15 cellular contexts compared by ENCODE assay signal in the genomic region with DNA sequence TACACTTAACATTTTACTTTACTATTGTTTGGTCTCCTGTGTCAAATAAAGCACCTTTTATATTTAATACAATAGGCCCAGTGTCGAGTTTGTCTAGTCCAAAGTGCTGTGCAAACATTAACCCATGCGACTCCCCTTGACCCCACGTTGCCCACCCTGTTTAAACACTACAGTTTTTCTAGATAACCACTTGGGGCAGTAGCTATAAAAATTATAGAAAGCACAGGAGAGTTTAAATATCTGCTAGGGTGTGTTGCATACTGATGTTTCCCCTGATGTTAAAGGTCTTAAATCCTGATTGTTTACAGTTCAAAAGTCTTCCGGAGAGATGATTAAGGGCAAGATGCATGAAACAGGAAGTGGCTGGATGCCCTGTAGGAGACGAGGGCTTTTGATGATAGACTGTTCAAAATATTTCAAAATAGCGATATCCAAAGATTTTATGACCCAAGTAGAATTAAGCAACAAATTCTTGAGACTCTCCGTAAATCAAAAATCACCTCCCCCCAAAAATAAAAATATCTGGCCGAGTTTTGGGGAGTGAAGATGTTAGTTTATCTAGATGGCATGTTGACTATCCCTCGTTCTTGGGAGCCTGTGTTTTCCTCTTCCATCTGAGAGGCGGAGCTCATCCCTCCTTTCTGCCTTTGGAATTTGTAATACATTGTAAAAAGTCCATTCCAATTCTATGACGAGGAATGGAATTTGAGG.
DNase-seq lines count a peak whose midpoint lies in the region; ATAC-seq and TF ChIP-seq lines count a peak whose summit lies in the region.
"Had no signal": no experiment of that assay in that cellular context is flagged by ENCODE, and none has a peak within 500 bp of the region (broad histone marks: within the 10 kb centered on the region; RNA-seq: fewer than 3 reads in every experiment).

No MANE protein-coding gene starts in this region.

- H3K27me3 Mint-ChIP-seq in mesothelial cell of epicardium (ENCODE audit: low read depth): no peaks in the 10 kb centered on the region
- H3K27me3 Mint-ChIP-seq: activated naive CD8-positive, alpha-beta T cell treated with anti-CD3 and anti-CD28 coated beads, Interleukin-2, amount 50 U/mL, for 24 hours had no signal

- no peak for ATAC-seq in HG02798 (IDR thresholded peaks at IDR 0.05; ENCODE audit: poor library complexity, unreplicated experiment)
- ATAC-seq: activated naive CD8-positive, alpha-beta T cell treated with anti-CD3 and anti-CD28 coated beads, Interleukin-2, amount 50 U/mL, for 24 hours had no signal

- H3K36me3 ChIP-seq in SK-N-MC (ENCODE audit: insufficient read depth, low read length): no peaks in the 10 kb centered on the region
- no peaks in the 10 kb centered on the region for H3K36me3 ChIP-seq in right atrium auricular region
- H3K36me3 ChIP-seq: esophagus squamous epithelium, HAP-1, upper lobe of left lung had no signal

- H3K27me3 ChIP-seq in right atrium auricular region: no peaks in the 10 kb centered on the region
- H3K27me3 ChIP-seq: esophagus squamous epithelium, upper lobe of left lung had no signal

- H3K4me3 Mint-ChIP-seq in mesothelial cell of epicardium: peak overlapping the region; percentile 38
- H3K4me3 Mint-ChIP-seq: activated naive CD8-positive, alpha-beta T cell treated with anti-CD3 and anti-CD28 coated beads, Interleukin-2, amount 50 U/mL, for 24 hours had no signal

- 0 out of 2 replicates have a peak overlapping the region, but pooled peaks have one; percentile 9 for H3K4me3 ChIP-seq in SK-N-MC
- no peak overlapping the region for H3K4me3 ChIP-seq in right atrium auricular region
- H3K4me3 ChIP-seq: esophagus squamous epithelium, HAP-1, upper lobe of left lung had no signal

- H3K4me1 ChIP-seq in right atrium auricular region: no peaks in the 10 kb centered on the region
- H3K4me1 ChIP-seq: esophagus squamous epithelium, HAP-1 had no signal

- H3K9ac ChIP-seq in SK-N-MC (ENCODE audit: insufficient read length): no peak overlapping the region

- H3K27ac ChIP-seq in SK-N-MC: no peak overlapping the region
- H3K27ac ChIP-seq in right atrium auricular region: no peak overlapping the region
- H3K27ac ChIP-seq: esophagus squamous epithelium, upper lobe of left lung, VCaP had no signal

- no peaks in the 10 kb centered on the region for H3K9me3 ChIP-seq in SK-N-MC (ENCODE audit: low read depth, low read length)
- no peaks in the 10 kb centered on the region for H3K9me3 ChIP-seq in right atrium auricular region
- H3K9me3 ChIP-seq: esophagus squamous epithelium, HAP-1, upper lobe of left lung had no signal

- no peaks in the 10 kb centered on the region for H3K36me3 Mint-ChIP-seq in mesothelial cell of epicardium

- TF ChIP-seq CTCF in mesothelial cell of epicardium (IDR thresholded peaks at IDR 0.05; ENCODE audit: unreplicated experiment): no peak
- TF ChIP-seq CTCF in right atrium auricular region (IDR thresholded peaks at IDR 0.05): no peak

- peak overlapping the region; percentile 95 for H3K27ac Mint-ChIP-seq in mesothelial cell of epicardium
- H3K27ac Mint-ChIP-seq: activated naive CD8-positive, alpha-beta T cell treated with anti-CD3 and anti-CD28 coated beads, Interleukin-2, amount 50 U/mL, for 24 hours had no signal

- no peaks in the 10 kb centered on the region for H3K9me3 Mint-ChIP-seq in mesothelial cell of epicardium

- peaks cover 58% of the 10 kb centered on the region for H3K4me1 Mint-ChIP-seq in mesothelial cell of epicardium
- H3K4me1 Mint-ChIP-seq: activated naive CD8-positive, alpha-beta T cell treated with anti-CD3 and anti-CD28 coated beads, Interleukin-2, amount 50 U/mL, for 24 hours had no signal

- DNase-seq in AG08396 (ENCODE audit: low spot score) (peak; percentile 41), HuH-7 (ENCODE audit: low spot score) (peak; percentile 50), SK-N-MC (ENCODE audit: low read depth, low spot score) (no peak), mesothelial cell of epicardium (ENCODE audit: low spot score in 2 of 2, unreplicated experiment in 2 of 2) (no peak), right atrium auricular region (ENCODE audit: low spot score) (no peak), kidney tubule cell (ENCODE audit: low spot score) (no peak)
- DNase-seq in activated T-cell treated with anti-CD3 and anti-CD28 coated beads, Interleukin-2, amount 50 U/mL, for 1 hour: no peak
- DNase-seq: activated naive CD8-positive, alpha-beta T cell treated with anti-CD3 and anti-CD28 coated beads, Interleukin-2, amount 50 U/mL, for 24 hours; esophagus squamous epithelium; NCI-H524 treated with DMSO at 0.1 percent for 48 hours; SIG-M5; upper lobe of left lung had no signal

Comparison
In these comparisons a context has a peak if more than half of its experiments do, and no peak if none do; other contexts are left out.
1. DNase-seq: peak in AG08396 (single experiment) and HuH-7 (single experiment); none in SK-N-MC (single experiment), mesothelial cell of epicardium (0 of 2), activated T-cell treated with anti-CD3 and anti-CD28 coated beads, Interleukin-2, amount 50 U/mL, for 1 hour (single experiment), right atrium auricular region (single experiment) and kidney tubule cell (single experiment).